Comparison of ENCODE assay signal across 1 cellular context in the genomic region with DNA sequence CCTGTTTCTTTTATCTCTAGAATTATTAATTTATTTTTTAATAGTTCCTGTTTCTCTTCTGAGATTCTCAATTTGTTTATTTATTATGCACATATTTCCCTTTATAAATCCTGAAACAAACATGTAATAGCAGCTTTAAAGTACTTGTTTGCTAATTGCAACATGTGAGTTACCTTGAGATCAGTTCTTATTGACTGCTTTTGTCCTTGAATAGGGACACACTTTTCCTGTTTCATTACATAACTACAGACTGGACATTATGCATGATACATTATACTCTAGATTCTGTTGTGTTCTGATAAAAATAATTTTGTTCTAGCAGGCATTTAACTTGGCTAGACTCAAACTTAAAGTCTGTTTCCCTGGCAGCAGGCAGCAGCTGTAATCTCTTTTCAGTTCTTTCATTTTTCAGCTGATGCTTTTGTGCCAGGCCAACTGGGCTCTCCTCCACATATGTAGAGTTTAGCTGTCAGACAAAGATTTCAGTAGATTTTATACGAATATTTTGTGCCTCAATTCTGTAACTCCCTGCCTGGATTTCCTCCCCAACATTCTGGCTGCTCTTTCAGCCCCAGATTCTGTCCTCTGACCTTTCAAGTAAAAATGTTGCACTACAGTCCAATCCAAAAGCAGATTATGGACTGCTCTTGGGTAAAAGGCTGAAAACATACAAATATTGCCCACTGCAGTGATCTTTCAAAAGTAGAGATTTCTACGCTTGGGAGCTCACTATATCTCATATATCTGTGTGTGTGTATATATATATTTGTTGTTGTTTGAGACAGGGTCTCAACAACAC.
TF ChIP-seq lines count a peak whose summit lies in the region.

No MANE protein-coding gene starts in this region.

TF ChIP-seq in HepG2, 621 proteins besides CTCF, POLR2A, EP300 and RAD21 (continued from another document and continues in another):
- no peak for TF ChIP-seq ZNF790 (CRISPR knock-in tag; IDR thresholded peaks at IDR 0.05; ENCODE audit: borderline replicate concordance)
- no peak for TF ChIP-seq MAZ (IDR thresholded peaks at IDR 0.05; ENCODE audit: borderline replicate concordance, low read depth, low read length)
- no peak for TF ChIP-seq MAZ (CRISPR knock-in tag; IDR thresholded peaks at IDR 0.05; ENCODE audit: low read depth)
- TF ChIP-seq GABPB1 (CRISPR knock-in tag; IDR thresholded peaks at IDR 0.05), result no peak
- TF ChIP-seq, protein P1, sequence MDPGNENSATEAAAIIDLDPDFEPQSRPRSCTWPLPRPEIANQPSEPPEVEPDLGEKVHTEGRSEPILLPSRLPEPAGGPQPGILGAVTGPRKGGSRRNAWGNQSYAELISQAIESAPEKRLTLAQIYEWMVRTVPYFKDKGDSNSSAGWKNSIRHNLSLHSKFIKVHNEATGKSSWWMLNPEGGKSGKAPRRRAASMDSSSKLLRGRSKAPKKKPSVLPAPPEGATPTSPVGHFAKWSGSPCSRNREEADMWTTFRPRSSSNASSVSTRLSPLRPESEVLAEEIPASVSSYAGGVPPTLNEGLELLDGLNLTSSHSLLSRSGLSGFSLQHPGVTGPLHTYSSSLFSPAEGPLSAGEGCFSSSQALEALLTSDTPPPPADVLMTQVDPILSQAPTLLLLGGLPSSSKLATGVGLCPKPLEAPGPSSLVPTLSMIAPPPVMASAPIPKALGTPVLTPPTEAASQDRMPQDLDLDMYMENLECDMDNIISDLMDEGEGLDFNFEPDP (CRISPR knock-in tag; conservative IDR thresholded peaks at IDR 0.05), result no peak
- no peak for TF ChIP-seq ZNF414 (CRISPR knock-in tag; IDR thresholded peaks at IDR 0.05)
- TF ChIP-seq, protein P2, sequence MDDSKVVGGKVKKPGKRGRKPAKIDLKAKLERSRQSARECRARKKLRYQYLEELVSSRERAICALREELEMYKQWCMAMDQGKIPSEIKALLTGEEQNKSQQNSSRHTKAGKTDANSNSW (CRISPR knock-in tag; IDR thresholded peaks at IDR 0.05; ENCODE audit: borderline replicate concordance), result no peak
- no peak for TF ChIP-seq ARID2 (CRISPR knock-in tag; IDR thresholded peaks at IDR 0.05; ENCODE audit: borderline replicate concordance)
- TF ChIP-seq ZSCAN9 (CRISPR knock-in tag; IDR thresholded peaks at IDR 0.05; ENCODE audit: borderline replicate concordance), result 0 out of 2 replicates have a peak, but pooled peaks have one; percentile 42
- TF ChIP-seq FOXK2 (IDR thresholded peaks at IDR 0.05), result no peak
- TF ChIP-seq TFDP2 (CRISPR knock-in tag; IDR thresholded peaks at IDR 0.05), result no peak
- no peak for TF ChIP-seq SOX6 (IDR thresholded peaks at IDR 0.05)
- TF ChIP-seq SOX6 (CRISPR knock-in tag; IDR thresholded peaks at IDR 0.05), result peak; percentile 72; the same call in 1 of the 2 replicates
- TF ChIP-seq MZF1 (CRISPR knock-in tag; IDR thresholded peaks at IDR 0.05; ENCODE audit: borderline replicate concordance), result no peak
- no peak for TF ChIP-seq TFDP1 (CRISPR knock-in tag; IDR thresholded peaks at IDR 0.05; ENCODE audit: borderline replicate concordance)
- no peak for TF ChIP-seq ZNF788 (CRISPR knock-in tag; IDR thresholded peaks at IDR 0.05; ENCODE audit: borderline replicate concordance)
- TF ChIP-seq IKZF1 (IDR thresholded peaks at IDR 0.05), result no peak
- no peak for TF ChIP-seq HNRNPLL (IDR thresholded peaks at IDR 0.05; ENCODE audit: low read depth, low read length, poor library complexity, severe bottlenecking)
- TF ChIP-seq ZNF143 (CRISPR knock-in tag; IDR thresholded peaks at IDR 0.05), result no peak
- no peak for TF ChIP-seq ZNF20 (CRISPR knock-in tag; IDR thresholded peaks at IDR 0.05)
- TF ChIP-seq TBP (CRISPR knock-in tag; IDR thresholded peaks at IDR 0.05), result no peak
- no peak for TF ChIP-seq MXD4 (CRISPR knock-in tag; IDR thresholded peaks at IDR 0.05)
- no peak for TF ChIP-seq THAP9 (CRISPR knock-in tag; IDR thresholded peaks at IDR 0.05; ENCODE audit: borderline replicate concordance)
- no peak for TF ChIP-seq SRF (IDR thresholded peaks at IDR 0.05; ENCODE audit: low read depth, low read length)
- TF ChIP-seq ZNF343 (CRISPR knock-in tag; IDR thresholded peaks at IDR 0.05), result no peak
- no peak for TF ChIP-seq U2AF2 (IDR thresholded peaks at IDR 0.05; ENCODE audit: low read depth, low read length)
- no peak for TF ChIP-seq MBNL3 (CRISPR knock-in tag; conservative IDR thresholded peaks at IDR 0.05)
- no peak for TF ChIP-seq HNRNPH1 (optimal IDR thresholded peaks at IDR 0.05; ENCODE audit: low read depth, low read length)
- no peak for TF ChIP-seq PHF8 (CRISPR knock-in tag; IDR thresholded peaks at IDR 0.05)
- TF ChIP-seq MIXL1 (CRISPR knock-in tag; IDR thresholded peaks at IDR 0.05), result peak; percentile 97
- no peak for TF ChIP-seq ZBTB10 (CRISPR knock-in tag; IDR thresholded peaks at IDR 0.05; ENCODE audit: borderline replicate concordance)
- TF ChIP-seq ZBED4 (CRISPR knock-in tag; IDR thresholded peaks at IDR 0.05; ENCODE audit: borderline replicate concordance), result no peak; the same call in 1 of the 2 replicates
- no peak for TF ChIP-seq ZNF747 (CRISPR knock-in tag; IDR thresholded peaks at IDR 0.05; ENCODE audit: borderline replicate concordance)
- no peak for TF ChIP-seq XBP1 (CRISPR knock-in tag; IDR thresholded peaks at IDR 0.05)
- TF ChIP-seq ZNF136 (CRISPR knock-in tag; IDR thresholded peaks at IDR 0.05; ENCODE audit: low read depth), result no peak
- no peak for TF ChIP-seq ZNF563 (CRISPR knock-in tag; IDR thresholded peaks at IDR 0.05)
- peak; percentile 47; the same call in 1 of the 2 replicates for TF ChIP-seq TCF7 (IDR thresholded peaks at IDR 0.05; ENCODE audit: low read depth)
- TF ChIP-seq, protein P3, sequence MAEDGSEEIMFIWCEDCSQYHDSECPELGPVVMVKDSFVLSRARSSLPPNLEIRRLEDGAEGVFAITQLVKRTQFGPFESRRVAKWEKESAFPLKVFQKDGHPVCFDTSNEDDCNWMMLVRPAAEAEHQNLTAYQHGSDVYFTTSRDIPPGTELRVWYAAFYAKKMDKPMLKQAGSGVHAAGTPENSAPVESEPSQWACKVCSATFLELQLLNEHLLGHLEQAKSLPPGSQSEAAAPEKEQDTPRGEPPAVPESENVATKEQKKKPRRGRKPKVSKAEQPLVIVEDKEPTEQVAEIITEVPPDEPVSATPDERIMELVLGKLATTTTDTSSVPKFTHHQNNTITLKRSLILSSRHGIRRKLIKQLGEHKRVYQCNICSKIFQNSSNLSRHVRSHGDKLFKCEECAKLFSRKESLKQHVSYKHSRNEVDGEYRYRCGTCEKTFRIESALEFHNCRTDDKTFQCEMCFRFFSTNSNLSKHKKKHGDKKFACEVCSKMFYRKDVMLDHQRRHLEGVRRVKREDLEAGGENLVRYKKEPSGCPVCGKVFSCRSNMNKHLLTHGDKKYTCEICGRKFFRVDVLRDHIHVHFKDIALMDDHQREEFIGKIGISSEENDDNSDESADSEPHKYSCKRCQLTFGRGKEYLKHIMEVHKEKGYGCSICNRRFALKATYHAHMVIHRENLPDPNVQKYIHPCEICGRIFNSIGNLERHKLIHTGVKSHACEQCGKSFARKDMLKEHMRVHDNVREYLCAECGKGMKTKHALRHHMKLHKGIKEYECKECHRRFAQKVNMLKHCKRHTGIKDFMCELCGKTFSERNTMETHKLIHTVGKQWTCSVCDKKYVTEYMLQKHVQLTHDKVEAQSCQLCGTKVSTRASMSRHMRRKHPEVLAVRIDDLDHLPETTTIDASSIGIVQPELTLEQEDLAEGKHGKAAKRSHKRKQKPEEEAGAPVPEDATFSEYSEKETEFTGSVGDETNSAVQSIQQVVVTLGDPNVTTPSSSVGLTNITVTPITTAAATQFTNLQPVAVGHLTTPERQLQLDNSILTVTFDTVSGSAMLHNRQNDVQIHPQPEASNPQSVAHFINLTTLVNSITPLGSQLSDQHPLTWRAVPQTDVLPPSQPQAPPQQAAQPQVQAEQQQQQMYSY (CRISPR knock-in tag; IDR thresholded peaks at IDR 0.05), result no peak
- peak; percentile 76; the same call in 1 of the 2 replicates for TF ChIP-seq NFKBIZ (CRISPR knock-in tag; IDR thresholded peaks at IDR 0.05)
- no peak for TF ChIP-seq CREB3 (CRISPR knock-in tag; IDR thresholded peaks at IDR 0.05)
